ENCODE assay signal across 15 cellular contexts in genomic region chr2:44550571-44550970, GRCh38.
DNase-seq lines count a peak whose midpoint lies in the region; ATAC-seq and TF ChIP-seq lines count a peak whose summit lies in the region.
"Had no signal": no experiment of that assay in that cellular context is flagged by ENCODE, and none has a peak within 500 bp of the region (broad histone marks: within the 10 kb centered on the region; RNA-seq: fewer than 3 reads in every experiment).

No MANE protein-coding gene starts in this region.

- TF ChIP-seq CTCF in RWPE2 (IDR thresholded peaks at IDR 0.05; ENCODE audit: poor library complexity, severe bottlenecking) (no peak), spleen (IDR thresholded peaks at IDR 0.05 in 8 of 11, conservative IDR thresholded peaks at IDR 0.05 in 3 of 11) (no peak)

- WGBS in spleen, 5 donors, result 75 to 91% (median 84%) methylated on average over 2 of the region's 2 CpGs

- H3K4me1 ChIP-seq in RWPE2 (ENCODE audit: insufficient read depth, poor library complexity, severe bottlenecking), result peaks cover 40% of the 10 kb centered on the region
- no peaks in the 10 kb centered on the region for H3K4me1 ChIP-seq in spleen
- no peaks in the 10 kb centered on the region for H3K4me1 ChIP-seq in effector memory CD4-positive, alpha-beta T cell (ENCODE audit: control insufficient read depth, insufficient read depth, low read length, poor library complexity, severe bottlenecking)

- H3K27me3 ChIP-seq in RWPE2 (ENCODE audit: insufficient read depth, poor library complexity, severe bottlenecking), result no peaks in the 10 kb centered on the region
- H3K27me3 ChIP-seq in spleen (replicated peaks in 1 of 7), result no peaks in the 10 kb centered on the region
- no peaks in the 10 kb centered on the region for H3K27me3 ChIP-seq in effector memory CD4-positive, alpha-beta T cell (replicated peaks; ENCODE audit: control insufficient read depth, insufficient read depth, low read length, poor library complexity, severe bottlenecking)
- H3K27me3 ChIP-seq: neutrophil, SJSA1 had no signal

- H3K27ac ChIP-seq in RWPE2 (ENCODE audit: poor library complexity, severe bottlenecking), result peak overlapping the region; percentile 90
- no peak overlapping the region for H3K27ac ChIP-seq in spleen
- no peak overlapping the region for H3K27ac ChIP-seq in effector memory CD4-positive, alpha-beta T cell (ENCODE audit: insufficient read depth, low read length, poor library complexity, severe bottlenecking)
- H3K27ac ChIP-seq: 22Rv1, neutrophil, WERI-Rb-1 had no signal

- intact Hi-C loops in spleen (cut with DNase I; ENCODE audit: low total_unique reads), result no loop called here

- no peak overlapping the region for H3K4me3 ChIP-seq in RWPE2 (ENCODE audit: severe bottlenecking)
- H3K4me3 ChIP-seq in spleen, result no peak overlapping the region
- no peak overlapping the region for H3K4me3 ChIP-seq in effector memory CD4-positive, alpha-beta T cell (ENCODE audit: insufficient read depth, low read depth, low read length, poor library complexity, severe bottlenecking)
- H3K4me3 ChIP-seq: lung, SJSA1 had no signal

- H3K36me3 ChIP-seq in RWPE2 (ENCODE audit: low read depth) (no peaks in the 10 kb centered on the region), spleen (peaks cover 0 to 9% (median 0%) of the 10 kb centered on the region in 6 donors)
- H3K36me3 ChIP-seq in effector memory CD4-positive, alpha-beta T cell (ENCODE audit: control insufficient read depth, insufficient read depth, low read length), result no peaks in the 10 kb centered on the region
- H3K36me3 ChIP-seq: neutrophil, SJSA1, WERI-Rb-1 had no signal

- DNase-seq in NOMO-1 treated with DMSO at 0.1 percent for 48 hours (lab: John Stamatoyannopoulos, UW; ENCODE audit: unreplicated experiment) (peak; percentile 39), NOMO-1 treated with dmso at 0.1 percent for 144 hours (lab: John Stamatoyannopoulos, UW; ENCODE audit: unreplicated experiment) (no peak), RWPE2 (ENCODE audit: low spot score) (no peak), kidney tubule cell (ENCODE audit: low spot score) (peak; percentile 75), spleen (no peak)
- no peak for DNase-seq in activated CD4-positive, alpha-beta T cell treated with anti-CD3 and anti-CD28 coated beads for 4 hours
- no peak for DNase-seq in effector memory CD4-positive, alpha-beta T cell
- DNase-seq: activated CD8-positive, alpha-beta memory T cell treated with anti-CD3 and anti-CD28 coated beads, Interleukin-2, amount 50 U/mL, for 48 hours; NCI-H1694; WERI-Rb-1 had no signal

- H3K9me3 ChIP-seq in RWPE2 (ENCODE audit: severe bottlenecking), result no peaks in the 10 kb centered on the region
- no peaks in the 10 kb centered on the region for H3K9me3 ChIP-seq in spleen
- no peaks in the 10 kb centered on the region for H3K9me3 ChIP-seq in effector memory CD4-positive, alpha-beta T cell (ENCODE audit: control insufficient read depth, low read length)
- H3K9me3 ChIP-seq: neutrophil, SJSA1 had no signal

- peak; percentile 57 for ATAC-seq in HG03159 (IDR thresholded peaks at IDR 0.05; ENCODE audit: unreplicated experiment)
- peak; percentile 49 for ATAC-seq in RWPE2 (ENCODE audit: low read depth)

- no peak for TF ChIP-seq POLR2A in spleen (IDR thresholded peaks at IDR 0.05)

Comparison
In these comparisons a context has a peak if more than half of its experiments do, and no peak if none do; other contexts are left out.
1. DNase-seq: peak in NOMO-1 treated with DMSO at 0.1 percent for 48 hours (single experiment) and kidney tubule cell (single experiment); none in NOMO-1 treated with dmso at 0.1 percent for 144 hours (single experiment), RWPE2 (single experiment), spleen (single experiment), activated CD4-positive, alpha-beta T cell treated with anti-CD3 and anti-CD28 coated beads for 4 hours (0 of 2) and effector memory CD4-positive, alpha-beta T cell (0 of 3).